2 cellular contexts compared by ENCODE assay signal in the genomic region with DNA sequence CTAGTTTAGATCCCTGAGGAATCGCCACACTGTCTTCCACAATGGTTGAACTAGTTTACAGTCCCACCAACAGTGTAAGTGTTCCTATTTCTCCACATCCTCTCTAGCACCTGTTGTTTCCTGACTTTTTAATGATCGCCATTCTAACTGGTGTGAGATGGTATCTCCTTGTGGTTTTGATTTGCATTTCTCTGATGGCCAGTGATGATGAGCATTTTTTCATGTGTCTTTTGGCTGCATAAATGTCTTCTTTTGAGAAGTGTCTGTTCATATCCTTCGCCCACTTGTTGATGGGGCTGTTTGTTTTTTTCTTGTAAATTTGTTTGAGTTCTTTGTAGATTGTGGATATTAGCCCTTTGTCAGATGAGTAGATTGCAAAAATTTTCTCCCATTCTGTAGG. TPM values are rescaled to one million over a fixed set of nuclear protein-coding genes. Genes with fewer than 3 reads are reported as not detected.
"Had no signal": no experiment of that assay in that cellular context is flagged by ENCODE, and none has a peak within 500 bp of the region (broad histone marks: within the 10 kb centered on the region; RNA-seq: fewer than 3 reads in every experiment).

No MANE protein-coding gene starts in this region.

RNA-seq across cellular contexts. Expression of gene CDNF, which starts 27.0 kb away (rescaled TPM):
- total RNA-seq: RPMI7951, SJCRH30 had no signal
